In the genomic region with DNA sequence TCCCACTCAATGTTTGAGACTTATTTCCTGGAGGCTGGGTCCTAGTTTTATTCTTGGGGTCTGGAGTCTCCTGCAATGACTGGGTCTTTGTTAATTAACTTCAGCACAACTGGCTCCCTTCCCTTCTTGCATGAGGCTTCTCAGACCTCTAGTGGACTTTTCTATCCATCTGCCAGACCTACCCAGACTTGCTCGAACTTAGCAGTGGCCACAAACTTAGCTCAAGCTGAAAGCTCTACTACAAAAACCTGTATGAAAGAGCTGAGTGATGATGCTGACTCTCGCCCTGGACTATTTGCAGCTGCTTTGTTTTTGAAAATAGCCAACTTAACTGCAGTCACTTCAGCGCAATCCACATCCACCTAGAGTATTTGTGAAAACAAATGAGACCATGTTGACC, we compare ENCODE assay signal across 16 cellular contexts.
"Had no signal": no experiment of that assay in that cellular context is flagged by ENCODE, and none has a peak within 500 bp of the region (broad histone marks: within the 10 kb centered on the region; RNA-seq: fewer than 3 reads in every experiment).

No MANE protein-coding gene starts in this region.

- H3K27ac Mint-ChIP-seq: activated naive CD8-positive, alpha-beta T cell treated with anti-CD3 and anti-CD28 coated beads, Interleukin-2, amount 50 U/mL, for 24 hours; activated T-helper 17 cell treated with anti-CD3 and anti-CD28 coated beads, Interleukin-2, amount 50 U/mL, for 72 hours; naive thymus-derived CD4-positive, alpha-beta T cell had no signal

- H3K4me1 Mint-ChIP-seq: activated naive CD8-positive, alpha-beta T cell treated with anti-CD3 and anti-CD28 coated beads, Interleukin-2, amount 50 U/mL, for 24 hours; activated T-helper 17 cell treated with anti-CD3 and anti-CD28 coated beads, Interleukin-2, amount 50 U/mL, for 72 hours had no signal

- H3K9me3 Mint-ChIP-seq: activated naive CD8-positive, alpha-beta T cell treated with anti-CD3 and anti-CD28 coated beads, Interleukin-2, amount 50 U/mL, for 24 hours; activated T-helper 17 cell treated with anti-CD3 and anti-CD28 coated beads, Interleukin-2, amount 50 U/mL, for 72 hours; naive thymus-derived CD4-positive, alpha-beta T cell had no signal

- H3K27me3 ChIP-seq: breast epithelium, gastroesophageal sphincter, thyroid gland, uterus had no signal

- H3K27ac ChIP-seq: breast epithelium, epithelial cell of prostate, gastroesophageal sphincter, parathyroid adenoma, thyroid gland, uterus had no signal

- H3K4me3 ChIP-seq: breast epithelium, gastroesophageal sphincter, thyroid gland, uterus had no signal

- H3K9me3 ChIP-seq: breast epithelium, gastroesophageal sphincter, thyroid gland, uterus had no signal

- H3K36me3 Mint-ChIP-seq: naive thymus-derived CD4-positive, alpha-beta T cell had no signal

- H3K9ac ChIP-seq: parathyroid adenoma had no signal

- DNase-seq: activated CD4-positive, alpha-beta T cell treated with anti-CD3 and anti-CD28 coated beads, Interleukin-2, amount 50 U/mL, for 48 hours; activated naive CD4-positive, alpha-beta T cell treated with Interleukin-2 at 50 U/mL for 16 hours; activated naive CD8-positive, alpha-beta T cell treated with anti-CD3 and anti-CD28 coated beads, Interleukin-2, amount 50 U/mL, for 24 hours; aorta; cerebellar nuclear complex; effector memory CD4-positive, alpha-beta T cell; naive thymus-derived CD4-positive, alpha-beta T cell; stimulated activated CD4-positive, alpha-beta T cell treated with anti-CD3 and anti-CD28 coated beads, Interleukin-12 subunit alpha, Interleukin-12 subunit beta, amount 100 ng/mL, for 4 hours; stimulated activated CD4-positive, alpha-beta T cell treated with anti-CD3 and anti-CD28 coated beads, Interleukin-2, amount 100 ng/mL, for 24 hours; thyroid gland; uterus had no signal

- H3K4me1 ChIP-seq: breast epithelium, gastroesophageal sphincter, parathyroid adenoma, uterus had no signal

- H3K36me3 ChIP-seq: breast epithelium, gastroesophageal sphincter, thyroid gland, uterus had no signal

- ATAC-seq: activated naive CD8-positive, alpha-beta T cell treated with anti-CD3 and anti-CD28 coated beads, Interleukin-2, amount 50 U/mL, for 24 hours; activated T-helper 17 cell treated with anti-CD3 and anti-CD28 coated beads, Interleukin-2, amount 50 U/mL, for 72 hours; gastroesophageal sphincter; naive thymus-derived CD4-positive, alpha-beta T cell had no signal

- H3K27me3 Mint-ChIP-seq: activated naive CD8-positive, alpha-beta T cell treated with anti-CD3 and anti-CD28 coated beads, Interleukin-2, amount 50 U/mL, for 24 hours; activated T-helper 17 cell treated with anti-CD3 and anti-CD28 coated beads, Interleukin-2, amount 50 U/mL, for 72 hours had no signal

- H3K4me3 Mint-ChIP-seq: activated naive CD8-positive, alpha-beta T cell treated with anti-CD3 and anti-CD28 coated beads, Interleukin-2, amount 50 U/mL, for 24 hours; activated T-helper 17 cell treated with anti-CD3 and anti-CD28 coated beads, Interleukin-2, amount 50 U/mL, for 72 hours; naive thymus-derived CD4-positive, alpha-beta T cell had no signal

- H2AFZ ChIP-seq: parathyroid adenoma had no signal

- H3K79me2 ChIP-seq: parathyroid adenoma had no signal
